In the genomic region with DNA sequence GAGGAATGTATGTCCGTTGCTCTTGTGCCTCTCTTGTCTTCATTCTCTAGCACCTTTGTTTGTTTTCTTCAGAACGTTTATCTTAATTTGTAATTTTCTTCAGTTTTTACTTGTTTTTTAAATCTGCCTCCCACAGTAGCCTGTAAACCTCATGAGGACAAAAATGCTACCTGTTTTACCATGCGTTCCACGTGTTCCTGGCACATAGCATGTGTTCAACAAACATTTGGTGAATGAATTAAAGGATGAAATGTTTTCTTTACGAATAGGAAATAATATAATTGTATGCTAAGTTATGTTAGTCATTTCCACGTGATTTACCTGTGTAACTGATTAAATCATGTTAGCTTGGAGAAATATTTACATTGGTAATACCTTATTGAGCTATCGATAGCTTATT, we compare ENCODE assay signal across 9 cellular contexts. TPM values are rescaled to one million over a fixed set of nuclear protein-coding genes. Genes with fewer than 3 reads are reported as not detected.
A peak's percentile ranks its signal among the peaks of the same experiment; 100 is the strongest.
DNase-seq lines count a peak whose midpoint lies in the region; ATAC-seq and TF ChIP-seq lines count a peak whose summit lies in the region.
"Had no signal": no experiment of that assay in that cellular context is flagged by ENCODE, and none has a peak within 500 bp of the region (broad histone marks: within the 10 kb centered on the region; RNA-seq: fewer than 3 reads in every experiment).

No MANE protein-coding gene starts in this region.

- peaks cover 36% of the 10 kb centered on the region for H4K20me1 ChIP-seq in PC-9 (ENCODE audit: insufficient read depth)

- H3K4me3 ChIP-seq in PC-9 (peak overlapping the region; percentile 83; the same call in 1 of the 2 replicates), epithelial cell of proximal tubule (ENCODE audit: low read depth, low read length) (peak overlapping the region; percentile 90), trophoblast cell (ENCODE audit: low read depth, low read length) (no peak overlapping the region)

- no peak overlapping the region for H3K9ac ChIP-seq in trophoblast cell (ENCODE audit: low read length)

- no peaks in the 10 kb centered on the region; the same call in 1 of the 2 replicates for H3F3A ChIP-seq in PC-9 (ENCODE audit: insufficient read depth, low read depth)

- H3K4me2 ChIP-seq in PC-9 (peak overlapping the region; percentile 94), trophoblast cell (ENCODE audit: low read length) (no peak overlapping the region)

- peaks cover 26% of the 10 kb centered on the region for H3K9me3 Mint-ChIP-seq in activated CD4-positive, alpha-beta T cell treated with anti-CD3 and anti-CD28 coated beads, Interleukin-2, amount 10 ng/mL, durations not matched to agents 7 days and 5 days

- H4K12ac ChIP-seq in trophoblast cell (ENCODE audit: low read depth, low read length): no peak overlapping the region

- no peak overlapping the region for H3K27ac ChIP-seq in PC-9
- H3K27ac ChIP-seq in trophoblast cell (ENCODE audit: low read depth, low read length): no peak overlapping the region
- H3K27ac ChIP-seq in foreskin keratinocyte: no peak overlapping the region
- H3K27ac ChIP-seq: pancreas had no signal

- POLR2A ChIA-PET in activated CD4-positive, alpha-beta T cell treated with anti-CD3 and anti-CD28 coated beads, Interleukin-2, amount 10 ng/mL, durations not matched to agents 7 days and 5 days (lab: Charles Lee): no interaction called here
- POLR2A ChIA-PET in PC-9 (lab: Charles Lee; ENCODE audit: unreplicated experiment): no interaction called here

- no peak overlapping the region for H2BK120ac ChIP-seq in trophoblast cell (ENCODE audit: insufficient read depth, low read length, poor library complexity)

- no peak overlapping the region for H3K14ac ChIP-seq in trophoblast cell (ENCODE audit: low read length)

- H2AFZ ChIP-seq in PC-9 (no peak overlapping the region), trophoblast cell (ENCODE audit: insufficient read depth, low read length, poor library complexity) (no peak overlapping the region)

- no TSS peak for BruUV-seq in PC-9 (replicated peaks; lab: Mats Ljungman, UMichigan)

- peaks cover 57% of the 10 kb centered on the region for H3K4me1 Mint-ChIP-seq in activated CD4-positive, alpha-beta T cell treated with anti-CD3 and anti-CD28 coated beads, Interleukin-2, amount 10 ng/mL, durations not matched to agents 7 days and 5 days

- no peaks in the 10 kb centered on the region for H3K27me3 Mint-ChIP-seq in activated CD4-positive, alpha-beta T cell treated with anti-CD3 and anti-CD28 coated beads, Interleukin-2, amount 10 ng/mL, durations not matched to agents 7 days and 5 days

- no peaks in the 10 kb centered on the region for H3K9me2 ChIP-seq in PC-9 (ENCODE audit: insufficient read depth)

- H3K18ac ChIP-seq in trophoblast cell (ENCODE audit: low read length): no peak overlapping the region

- no peak overlapping the region for H2BK12ac ChIP-seq in trophoblast cell (ENCODE audit: low read length)

- no CpG with 5 or more reads among the region's 7 CpGs for WGBS in trophoblast cell (ENCODE audit: extremely low coverage, insufficient coverage, insufficient read length)

- TF ChIP-seq CTCF in PC-9 (conservative IDR thresholded peaks at IDR 0.05) (no peak), epithelial cell of proximal tubule (conservative IDR thresholded peaks at IDR 0.05; ENCODE audit: low read depth, low read length) (no peak), foreskin keratinocyte (conservative IDR thresholded peaks at IDR 0.05) (no peak)

- H3K36me3 ChIP-seq in PC-9 (ENCODE audit: low read depth): peaks cover 40% of the 10 kb centered on the region
- peaks cover 6% of the 10 kb centered on the region in 2 experiments for H3K36me3 ChIP-seq in trophoblast cell (ENCODE audit: control insufficient read depth in 1 of 2, insufficient read depth in 2 of 2, low read length in 2 of 2)
- H3K36me3 ChIP-seq: pancreas had no signal

- H3K79me2 ChIP-seq in PC-9 (ENCODE audit: low read depth): peaks cover 86% of the 10 kb centered on the region
- H3K79me2 ChIP-seq in trophoblast cell (ENCODE audit: control insufficient read depth, insufficient read depth, low read length, poor library complexity): peaks cover 23% of the 10 kb centered on the region

- H3K27ac Mint-ChIP-seq in activated CD4-positive, alpha-beta T cell treated with anti-CD3 and anti-CD28 coated beads, Interleukin-2, amount 10 ng/mL, durations not matched to agents 7 days and 5 days: peak overlapping the region; percentile 54

- peak overlapping the region; percentile 96 for H3K4me3 Mint-ChIP-seq in activated CD4-positive, alpha-beta T cell treated with anti-CD3 and anti-CD28 coated beads, Interleukin-2, amount 10 ng/mL, durations not matched to agents 7 days and 5 days

- CTCF ChIA-PET in activated CD4-positive, alpha-beta T cell treated with anti-CD3 and anti-CD28 coated beads, Interleukin-2, amount 10 ng/mL, durations not matched to agents 7 days and 5 days (lab: Charles Lee): interaction anchor here (1.2 kb wide), 1 partner anchor 16 kb away, joined by 3 read pairs; no protein-coding TSS in a partner anchor
- CTCF ChIA-PET in PC-9 (lab: Charles Lee): no interaction called here

- H4K8ac ChIP-seq in trophoblast cell (ENCODE audit: low read depth, low read length): no peak overlapping the region

- intact Hi-C loops in PC-9 (cut with micrococcal nuclease; ENCODE audit: unreplicated experiment): no loop called here

- H3K9me3 ChIP-seq in PC-9 (ENCODE audit: insufficient read depth, low read depth) (peaks cover 25% of the 10 kb centered on the region), trophoblast cell (ENCODE audit: insufficient read depth, low read depth, low read length) (no peaks in the 10 kb centered on the region)
- H3K9me3 ChIP-seq: pancreas had no signal

- H3K4me1 ChIP-seq in PC-9 (replicated peaks; ENCODE audit: insufficient read depth): peaks cover 20% of the 10 kb centered on the region
- H3K4me1 ChIP-seq in trophoblast cell (ENCODE audit: control insufficient read depth in 1 of 2, insufficient read depth in 2 of 2, low read length in 2 of 2): peaks cover 2 to 4% of the 10 kb centered on the region in 2 experiments
- H3K4me1 ChIP-seq in foreskin keratinocyte: peaks cover 6% of the 10 kb centered on the region

- H2BK5ac ChIP-seq in trophoblast cell (ENCODE audit: low read depth, low read length, poor library complexity): no peak overlapping the region

- H3K79me1 ChIP-seq in trophoblast cell (ENCODE audit: low read length): peaks cover 13% of the 10 kb centered on the region

- peaks cover 72% of the 10 kb centered on the region for H3K36me3 Mint-ChIP-seq in activated CD4-positive, alpha-beta T cell treated with anti-CD3 and anti-CD28 coated beads, Interleukin-2, amount 10 ng/mL, durations not matched to agents 7 days and 5 days (ENCODE audit: low read depth)

- no peaks in the 10 kb centered on the region for H3K27me3 ChIP-seq in PC-9 (ENCODE audit: insufficient read depth, low read depth)
- no peaks in the 10 kb centered on the region for H3K27me3 ChIP-seq in trophoblast cell (ENCODE audit: insufficient read depth, low read length)
- no peaks in the 10 kb centered on the region for H3K27me3 ChIP-seq in foreskin keratinocyte
- H3K27me3 ChIP-seq: pancreas had no signal

- H4K91ac ChIP-seq in trophoblast cell (ENCODE audit: low read depth, low read length): no peak overlapping the region

- H3K23ac ChIP-seq in trophoblast cell (ENCODE audit: low read length): no peak overlapping the region

- peak overlapping the region; percentile 44 for H3K4ac ChIP-seq in trophoblast cell (ENCODE audit: low read depth, low read length)

- ATAC-seq in GM18498 (IDR thresholded peaks at IDR 0.05; ENCODE audit: unreplicated experiment) (no peak), foreskin keratinocyte (no peak), HG03342 (IDR thresholded peaks at IDR 0.05; ENCODE audit: unreplicated experiment) (no peak)
- ATAC-seq: pancreas had no signal

- H2AK5ac ChIP-seq in trophoblast cell (ENCODE audit: low read length): no peak overlapping the region

- no peak for DNase-seq in activated CD4-positive, alpha-beta T cell treated with anti-CD3 and anti-CD28 coated beads, Interleukin-2, amount 10 ng/mL, durations not matched to agents 7 days and 5 days
- DNase-seq in activated CD4-positive, alpha-beta T cell treated with anti-CD3 and anti-CD28 coated beads, Interleukin-2, amount 50 U/mL, for 4 hours: no peak
- DNase-seq in PC-9 (no peak), epithelial cell of proximal tubule (ENCODE audit: low read depth) (no peak), trophoblast cell (no peak), foreskin keratinocyte (no peak)
- DNase-seq: pancreas had no signal

RNA-seq across cellular contexts. Expression of a gene that starts 2.2 kb away (rescaled TPM):
- 10 to 100 TPM; 82.7 to 84.8 TPM for total RNA-seq in activated CD4-positive, alpha-beta T cell treated with anti-CD3 and anti-CD28 coated beads, Interleukin-2, amount 10 ng/mL, durations not matched to agents 7 days and 5 days
- total RNA-seq in PC-9 (2021): 85.7 and 113 TPM in 2 replicates
- total RNA-seq in epithelial cell of proximal tubule: 12.3 and 18.0 TPM in 2 replicates
- polyA plus RNA-seq in trophoblast cell (2013): 28.0 and 29.0 TPM in 2 replicates
- total RNA-seq in foreskin keratinocyte: 21.0 and 23.0 TPM in 2 replicates
- polyA plus RNA-seq in foreskin keratinocyte: 6.1 and 6.5 TPM in 2 replicates
